Comparison of ENCODE assay signal across 1 cellular context in the genomic region with DNA sequence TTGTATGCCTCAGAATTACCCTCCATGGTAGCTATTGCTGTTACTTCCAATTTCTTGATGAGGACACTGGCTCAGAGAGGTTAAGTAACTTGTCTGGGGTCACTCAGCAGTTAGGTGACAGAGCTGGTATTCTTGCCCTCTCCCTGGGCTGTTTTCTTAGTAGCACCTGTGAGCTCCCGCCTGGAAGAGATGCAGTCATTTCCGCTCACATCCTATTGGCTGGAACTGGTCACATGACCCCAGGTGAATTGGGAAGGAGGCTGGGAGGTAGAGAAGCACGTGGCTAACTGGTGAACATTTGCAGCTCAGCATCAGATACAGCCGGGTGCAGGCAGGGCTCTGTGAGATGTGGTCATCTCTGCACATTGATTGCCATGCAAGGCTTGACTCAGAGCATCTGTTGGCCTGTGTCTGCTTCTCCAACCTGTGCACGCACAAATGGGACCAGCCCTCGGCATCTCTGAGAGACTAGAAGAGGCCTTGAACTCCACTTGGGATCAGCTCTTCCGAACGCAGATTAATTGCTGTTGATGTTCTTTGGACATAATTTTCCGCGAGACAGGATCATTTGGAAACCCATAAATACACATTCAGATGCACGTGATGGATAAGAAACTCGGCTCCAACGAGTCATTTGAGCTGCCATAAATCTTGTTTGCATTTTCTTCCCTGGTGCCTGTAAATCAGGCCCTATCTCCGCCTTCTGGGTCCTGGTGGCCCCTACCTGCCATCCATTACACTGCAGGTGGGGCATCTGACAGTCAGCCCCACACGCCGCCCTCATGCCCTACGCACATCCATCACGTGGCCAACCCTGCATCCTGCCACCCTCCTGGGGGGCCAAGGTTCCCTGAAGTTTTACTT.
TF ChIP-seq lines count a peak whose summit lies in the region.

No MANE protein-coding gene starts in this region.

TF ChIP-seq in H1, 55 proteins besides CTCF, POLR2A, EP300 and RAD21:
- no peak for TF ChIP-seq NRF1 (IDR thresholded peaks at IDR 0.05; ENCODE audit: low read depth, low read length)
- TF ChIP-seq RXRA (IDR thresholded peaks at IDR 0.05; ENCODE audit: insufficient read depth, low read depth, low read length), result no peak
- TF ChIP-seq RFX5 (IDR thresholded peaks at IDR 0.05; ENCODE audit: borderline replicate concordance, low read depth, low read length), result no peak
- TF ChIP-seq SAP30 (IDR thresholded peaks at IDR 0.05; ENCODE audit: insufficient read depth, insufficient replicate concordance, low read length), result no peak
- peak in 1 of 2 experiments; percentile 74; a peak in 1 of 4 replicates for TF ChIP-seq HDAC2 (IDR thresholded peaks at IDR 0.05; ENCODE audit: borderline replicate concordance in 1 of 2, low read depth in 2 of 2, low read length in 2 of 2)
- TF ChIP-seq GTF2F1 (IDR thresholded peaks at IDR 0.05; ENCODE audit: borderline replicate concordance, low read depth, low read length), result no peak
- TF ChIP-seq, protein P1, sequence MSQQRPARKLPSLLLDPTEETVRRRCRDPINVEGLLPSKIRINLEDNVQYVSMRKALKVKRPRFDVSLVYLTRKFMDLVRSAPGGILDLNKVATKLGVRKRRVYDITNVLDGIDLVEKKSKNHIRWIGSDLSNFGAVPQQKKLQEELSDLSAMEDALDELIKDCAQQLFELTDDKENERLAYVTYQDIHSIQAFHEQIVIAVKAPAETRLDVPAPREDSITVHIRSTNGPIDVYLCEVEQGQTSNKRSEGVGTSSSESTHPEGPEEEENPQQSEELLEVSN (IDR thresholded peaks at IDR 0.05), result peak; percentile 92
- TF ChIP-seq, protein P2, sequence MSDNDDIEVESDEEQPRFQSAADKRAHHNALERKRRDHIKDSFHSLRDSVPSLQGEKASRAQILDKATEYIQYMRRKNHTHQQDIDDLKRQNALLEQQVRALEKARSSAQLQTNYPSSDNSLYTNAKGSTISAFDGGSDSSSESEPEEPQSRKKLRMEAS (IDR thresholded peaks at IDR 0.05), result peak; percentile 82
- no peak for TF ChIP-seq CREB1 (IDR thresholded peaks at IDR 0.05)
- 0 out of 2 replicates have a peak, but pooled peaks have one; percentile 34 for TF ChIP-seq CHD2 (IDR thresholded peaks at IDR 0.05; ENCODE audit: low read length)
- TF ChIP-seq PHF8 (conservative IDR thresholded peaks at IDR 0.05; ENCODE audit: low read depth, low read length), result no peak
- TF ChIP-seq, protein P3, sequence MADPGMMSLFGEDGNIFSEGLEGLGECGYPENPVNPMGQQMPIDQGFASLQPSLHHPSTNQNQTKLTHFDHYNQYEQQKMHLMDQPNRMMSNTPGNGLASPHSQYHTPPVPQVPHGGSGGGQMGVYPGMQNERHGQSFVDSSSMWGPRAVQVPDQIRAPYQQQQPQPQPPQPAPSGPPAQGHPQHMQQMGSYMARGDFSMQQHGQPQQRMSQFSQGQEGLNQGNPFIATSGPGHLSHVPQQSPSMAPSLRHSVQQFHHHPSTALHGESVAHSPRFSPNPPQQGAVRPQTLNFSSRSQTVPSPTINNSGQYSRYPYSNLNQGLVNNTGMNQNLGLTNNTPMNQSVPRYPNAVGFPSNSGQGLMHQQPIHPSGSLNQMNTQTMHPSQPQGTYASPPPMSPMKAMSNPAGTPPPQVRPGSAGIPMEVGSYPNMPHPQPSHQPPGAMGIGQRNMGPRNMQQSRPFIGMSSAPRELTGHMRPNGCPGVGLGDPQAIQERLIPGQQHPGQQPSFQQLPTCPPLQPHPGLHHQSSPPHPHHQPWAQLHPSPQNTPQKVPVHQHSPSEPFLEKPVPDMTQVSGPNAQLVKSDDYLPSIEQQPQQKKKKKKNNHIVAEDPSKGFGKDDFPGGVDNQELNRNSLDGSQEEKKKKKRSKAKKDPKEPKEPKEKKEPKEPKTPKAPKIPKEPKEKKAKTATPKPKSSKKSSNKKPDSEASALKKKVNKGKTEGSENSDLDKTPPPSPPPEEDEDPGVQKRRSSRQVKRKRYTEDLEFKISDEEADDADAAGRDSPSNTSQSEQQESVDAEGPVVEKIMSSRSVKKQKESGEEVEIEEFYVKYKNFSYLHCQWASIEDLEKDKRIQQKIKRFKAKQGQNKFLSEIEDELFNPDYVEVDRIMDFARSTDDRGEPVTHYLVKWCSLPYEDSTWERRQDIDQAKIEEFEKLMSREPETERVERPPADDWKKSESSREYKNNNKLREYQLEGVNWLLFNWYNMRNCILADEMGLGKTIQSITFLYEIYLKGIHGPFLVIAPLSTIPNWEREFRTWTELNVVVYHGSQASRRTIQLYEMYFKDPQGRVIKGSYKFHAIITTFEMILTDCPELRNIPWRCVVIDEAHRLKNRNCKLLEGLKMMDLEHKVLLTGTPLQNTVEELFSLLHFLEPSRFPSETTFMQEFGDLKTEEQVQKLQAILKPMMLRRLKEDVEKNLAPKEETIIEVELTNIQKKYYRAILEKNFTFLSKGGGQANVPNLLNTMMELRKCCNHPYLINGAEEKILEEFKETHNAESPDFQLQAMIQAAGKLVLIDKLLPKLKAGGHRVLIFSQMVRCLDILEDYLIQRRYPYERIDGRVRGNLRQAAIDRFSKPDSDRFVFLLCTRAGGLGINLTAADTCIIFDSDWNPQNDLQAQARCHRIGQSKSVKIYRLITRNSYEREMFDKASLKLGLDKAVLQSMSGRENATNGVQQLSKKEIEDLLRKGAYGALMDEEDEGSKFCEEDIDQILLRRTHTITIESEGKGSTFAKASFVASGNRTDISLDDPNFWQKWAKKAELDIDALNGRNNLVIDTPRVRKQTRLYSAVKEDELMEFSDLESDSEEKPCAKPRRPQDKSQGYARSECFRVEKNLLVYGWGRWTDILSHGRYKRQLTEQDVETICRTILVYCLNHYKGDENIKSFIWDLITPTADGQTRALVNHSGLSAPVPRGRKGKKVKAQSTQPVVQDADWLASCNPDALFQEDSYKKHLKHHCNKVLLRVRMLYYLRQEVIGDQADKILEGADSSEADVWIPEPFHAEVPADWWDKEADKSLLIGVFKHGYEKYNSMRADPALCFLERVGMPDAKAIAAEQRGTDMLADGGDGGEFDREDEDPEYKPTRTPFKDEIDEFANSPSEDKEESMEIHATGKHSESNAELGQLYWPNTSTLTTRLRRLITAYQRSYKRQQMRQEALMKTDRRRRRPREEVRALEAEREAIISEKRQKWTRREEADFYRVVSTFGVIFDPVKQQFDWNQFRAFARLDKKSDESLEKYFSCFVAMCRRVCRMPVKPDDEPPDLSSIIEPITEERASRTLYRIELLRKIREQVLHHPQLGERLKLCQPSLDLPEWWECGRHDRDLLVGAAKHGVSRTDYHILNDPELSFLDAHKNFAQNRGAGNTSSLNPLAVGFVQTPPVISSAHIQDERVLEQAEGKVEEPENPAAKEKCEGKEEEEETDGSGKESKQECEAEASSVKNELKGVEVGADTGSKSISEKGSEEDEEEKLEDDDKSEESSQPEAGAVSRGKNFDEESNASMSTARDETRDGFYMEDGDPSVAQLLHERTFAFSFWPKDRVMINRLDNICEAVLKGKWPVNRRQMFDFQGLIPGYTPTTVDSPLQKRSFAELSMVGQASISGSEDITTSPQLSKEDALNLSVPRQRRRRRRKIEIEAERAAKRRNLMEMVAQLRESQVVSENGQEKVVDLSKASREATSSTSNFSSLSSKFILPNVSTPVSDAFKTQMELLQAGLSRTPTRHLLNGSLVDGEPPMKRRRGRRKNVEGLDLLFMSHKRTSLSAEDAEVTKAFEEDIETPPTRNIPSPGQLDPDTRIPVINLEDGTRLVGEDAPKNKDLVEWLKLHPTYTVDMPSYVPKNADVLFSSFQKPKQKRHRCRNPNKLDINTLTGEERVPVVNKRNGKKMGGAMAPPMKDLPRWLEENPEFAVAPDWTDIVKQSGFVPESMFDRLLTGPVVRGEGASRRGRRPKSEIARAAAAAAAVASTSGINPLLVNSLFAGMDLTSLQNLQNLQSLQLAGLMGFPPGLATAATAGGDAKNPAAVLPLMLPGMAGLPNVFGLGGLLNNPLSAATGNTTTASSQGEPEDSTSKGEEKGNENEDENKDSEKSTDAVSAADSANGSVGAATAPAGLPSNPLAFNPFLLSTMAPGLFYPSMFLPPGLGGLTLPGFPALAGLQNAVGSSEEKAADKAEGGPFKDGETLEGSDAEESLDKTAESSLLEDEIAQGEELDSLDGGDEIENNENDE (IDR thresholded peaks at IDR 0.05; ENCODE audit: insufficient replicate concordance, low read length), result no peak
- TF ChIP-seq YY1 (IDR thresholded peaks at IDR 0.05; ENCODE audit: low read depth, low read length), result no peak
- TF ChIP-seq, protein P4, sequence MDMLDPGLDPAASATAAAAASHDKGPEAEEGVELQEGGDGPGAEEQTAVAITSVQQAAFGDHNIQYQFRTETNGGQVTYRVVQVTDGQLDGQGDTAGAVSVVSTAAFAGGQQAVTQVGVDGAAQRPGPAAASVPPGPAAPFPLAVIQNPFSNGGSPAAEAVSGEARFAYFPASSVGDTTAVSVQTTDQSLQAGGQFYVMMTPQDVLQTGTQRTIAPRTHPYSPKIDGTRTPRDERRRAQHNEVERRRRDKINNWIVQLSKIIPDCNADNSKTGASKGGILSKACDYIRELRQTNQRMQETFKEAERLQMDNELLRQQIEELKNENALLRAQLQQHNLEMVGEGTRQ (IDR thresholded peaks at IDR 0.05; ENCODE audit: low read length), result peak; percentile 79
- TF ChIP-seq SIRT6 (IDR thresholded peaks at IDR 0.05; ENCODE audit: low read length), result no peak
- TF ChIP-seq SRF (IDR thresholded peaks at IDR 0.05; ENCODE audit: low read depth, low read length), result no peak
- no peak for TF ChIP-seq KDM5A (IDR thresholded peaks at IDR 0.05; ENCODE audit: low read length)
- no peak for TF ChIP-seq SP4 (IDR thresholded peaks at IDR 0.05; ENCODE audit: low read length)
- no peak for TF ChIP-seq POLR2AphosphoS5 (IDR thresholded peaks at IDR 0.05; ENCODE audit: low read depth, low read length)
- no peak for TF ChIP-seq BACH1 (IDR thresholded peaks at IDR 0.05; ENCODE audit: low read length)
- TF ChIP-seq, protein P5, sequence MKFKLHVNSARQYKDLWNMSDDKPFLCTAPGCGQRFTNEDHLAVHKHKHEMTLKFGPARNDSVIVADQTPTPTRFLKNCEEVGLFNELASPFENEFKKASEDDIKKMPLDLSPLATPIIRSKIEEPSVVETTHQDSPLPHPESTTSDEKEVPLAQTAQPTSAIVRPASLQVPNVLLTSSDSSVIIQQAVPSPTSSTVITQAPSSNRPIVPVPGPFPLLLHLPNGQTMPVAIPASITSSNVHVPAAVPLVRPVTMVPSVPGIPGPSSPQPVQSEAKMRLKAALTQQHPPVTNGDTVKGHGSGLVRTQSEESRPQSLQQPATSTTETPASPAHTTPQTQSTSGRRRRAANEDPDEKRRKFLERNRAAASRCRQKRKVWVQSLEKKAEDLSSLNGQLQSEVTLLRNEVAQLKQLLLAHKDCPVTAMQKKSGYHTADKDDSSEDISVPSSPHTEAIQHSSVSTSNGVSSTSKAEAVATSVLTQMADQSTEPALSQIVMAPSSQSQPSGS (IDR thresholded peaks at IDR 0.05; ENCODE audit: low read length), result no peak
- no peak for TF ChIP-seq POU5F1 (IDR thresholded peaks at IDR 0.05; ENCODE audit: low read depth, low read length)
- no peak for TF ChIP-seq CBX5 (IDR thresholded peaks at IDR 0.05; ENCODE audit: low read depth, low read length)
- TF ChIP-seq, protein P6, sequence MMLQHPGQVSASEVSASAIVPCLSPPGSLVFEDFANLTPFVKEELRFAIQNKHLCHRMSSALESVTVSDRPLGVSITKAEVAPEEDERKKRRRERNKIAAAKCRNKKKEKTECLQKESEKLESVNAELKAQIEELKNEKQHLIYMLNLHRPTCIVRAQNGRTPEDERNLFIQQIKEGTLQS (IDR thresholded peaks at IDR 0.05; ENCODE audit: insufficient read depth, low read depth, low read length), result no peak
- peak; percentile 95 for TF ChIP-seq KDM1A (IDR thresholded peaks at IDR 0.05; ENCODE audit: borderline replicate concordance, low read length)
